Comparison of ENCODE assay signal across 8 cellular contexts in the genomic region with DNA sequence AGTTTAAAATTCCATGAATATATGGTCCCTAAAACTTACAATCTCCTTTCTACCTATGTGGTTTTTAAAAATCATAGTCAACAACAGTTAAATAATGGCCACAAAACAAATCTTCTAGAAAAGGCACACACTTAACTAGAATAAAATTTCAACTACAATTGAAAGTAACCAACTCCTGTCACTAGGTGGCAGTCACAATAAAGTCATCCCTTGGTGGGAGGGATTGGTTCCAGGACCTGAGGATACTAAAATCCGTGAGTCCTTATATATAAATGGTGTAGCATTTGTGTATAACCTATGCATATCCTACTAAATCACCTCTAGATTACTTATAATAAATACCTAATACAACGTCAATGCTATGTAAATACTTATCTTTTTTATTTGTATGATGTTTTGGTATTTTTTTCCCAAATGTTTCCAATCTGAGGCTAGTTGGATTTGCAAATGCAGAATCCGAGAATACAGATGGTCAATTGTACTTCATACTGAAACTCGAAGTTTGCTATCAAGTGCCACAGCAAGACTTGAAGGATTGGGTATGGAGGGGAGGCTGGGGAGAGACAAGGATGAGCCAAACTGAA.
DNase-seq lines count a peak whose midpoint lies in the region; ATAC-seq and TF ChIP-seq lines count a peak whose summit lies in the region.

No MANE protein-coding gene starts in this region.

- POLR2A ChIA-PET in activated CD4-positive, alpha-beta T cell treated with anti-CD3 and anti-CD28 coated beads, Interleukin-2, amount 10 ng/mL, durations not matched to agents 7 days and 5 days (lab: Charles Lee): no interaction called here
- POLR2A ChIA-PET in activated CD4-positive, alpha-beta T cell treated with anti-CD3 and anti-CD28 coated beads for 36 hours (lab: Charles Lee): no interaction called here

- H3K27ac Mint-ChIP-seq in activated CD4-positive, alpha-beta T cell treated with anti-CD3 and anti-CD28 coated beads, Interleukin-2, amount 10 ng/mL, durations not matched to agents 7 days and 5 days: no peak overlapping the region
- no peak overlapping the region for H3K27ac Mint-ChIP-seq in activated CD4-positive, alpha-beta T cell treated with anti-CD3 and anti-CD28 coated beads for 36 hours
- no peak overlapping the region for H3K27ac Mint-ChIP-seq in effector memory CD8-positive, alpha-beta T cell

- H3K4me1 ChIP-seq in adipocyte (ENCODE audit: control insufficient read depth, insufficient read depth, low read length) (peaks cover 11% of the 10 kb centered on the region), suprapubic skin (peaks cover 16% of the 10 kb centered on the region)

- H3K9me3 ChIP-seq in adipocyte (ENCODE audit: control insufficient read depth, low read length) (no peaks in the 10 kb centered on the region), suprapubic skin (no peaks in the 10 kb centered on the region)

- H3K36me3 ChIP-seq in adipocyte (ENCODE audit: control insufficient read depth, insufficient read depth, low read length, severe bottlenecking) (no peaks in the 10 kb centered on the region), suprapubic skin (no peaks in the 10 kb centered on the region)

- no peaks in the 10 kb centered on the region for H3K36me3 Mint-ChIP-seq in activated CD4-positive, alpha-beta T cell treated with anti-CD3 and anti-CD28 coated beads, Interleukin-2, amount 10 ng/mL, durations not matched to agents 7 days and 5 days (ENCODE audit: low read depth)
- H3K36me3 Mint-ChIP-seq in activated CD4-positive, alpha-beta T cell treated with anti-CD3 and anti-CD28 coated beads for 36 hours (ENCODE audit: low read depth): no peaks in the 10 kb centered on the region
- no peaks in the 10 kb centered on the region for H3K36me3 Mint-ChIP-seq in effector memory CD8-positive, alpha-beta T cell (ENCODE audit: insufficient read depth)

- no peak overlapping the region for H3K4me3 Mint-ChIP-seq in activated CD4-positive, alpha-beta T cell treated with anti-CD3 and anti-CD28 coated beads, Interleukin-2, amount 10 ng/mL, durations not matched to agents 7 days and 5 days
- no peak overlapping the region for H3K4me3 Mint-ChIP-seq in activated CD4-positive, alpha-beta T cell treated with anti-CD3 and anti-CD28 coated beads for 36 hours
- no peak overlapping the region for H3K4me3 Mint-ChIP-seq in effector memory CD8-positive, alpha-beta T cell

- intact Hi-C loops in activated CD4-positive, alpha-beta T cell treated with anti-CD3 and anti-CD28 coated beads for 36 hours (cut with DNase I, micrococcal nuclease): loop anchor here (1.0 to 5.0 kb wide), 3 partner anchors 65 to 110 kb away; no protein-coding TSS in a partner anchor
- intact Hi-C loops in left ventricle myocardium superior (cut with micrococcal nuclease): loop anchor here (5.0 kb wide), 1 partner anchor 110 kb away; no protein-coding TSS in a partner anchor

- WGBS in suprapubic skin: 17% methylated on average over 4 of the region's 4 CpGs

- no peaks in the 10 kb centered on the region for H3K4me1 Mint-ChIP-seq in activated CD4-positive, alpha-beta T cell treated with anti-CD3 and anti-CD28 coated beads, Interleukin-2, amount 10 ng/mL, durations not matched to agents 7 days and 5 days
- no peaks in the 10 kb centered on the region for H3K4me1 Mint-ChIP-seq in activated CD4-positive, alpha-beta T cell treated with anti-CD3 and anti-CD28 coated beads for 36 hours
- peaks cover 0 to 5% of the 10 kb centered on the region in 2 donors for H3K4me1 Mint-ChIP-seq in effector memory CD8-positive, alpha-beta T cell (ENCODE audit: low read depth in 2 of 2)

- CTCF ChIA-PET in activated CD4-positive, alpha-beta T cell treated with anti-CD3 and anti-CD28 coated beads, Interleukin-2, amount 10 ng/mL, durations not matched to agents 7 days and 5 days (lab: Charles Lee): no interaction called here
- CTCF ChIA-PET in activated CD4-positive, alpha-beta T cell treated with anti-CD3 and anti-CD28 coated beads for 36 hours (lab: Charles Lee): interaction anchor here (1.0 to 1.4 kb wide), 5 partner anchors 8 to 115 kb away, joined by 3 to 6 read pairs (median 4); no protein-coding TSS in a partner anchor

- TF ChIP-seq POLR2A in suprapubic skin (IDR thresholded peaks at IDR 0.05): no peak

- no peak for TF ChIP-seq EP300 in suprapubic skin (IDR thresholded peaks at IDR 0.05)

- H3K27me3 ChIP-seq in adipocyte (replicated peaks; ENCODE audit: control insufficient read depth, insufficient read depth, low read length) (no peaks in the 10 kb centered on the region), suprapubic skin (no peaks in the 10 kb centered on the region)

- ATAC-seq in activated CD4-positive, alpha-beta T cell treated with anti-CD3 and anti-CD28 coated beads for 36 hours: no peak
- ATAC-seq in left ventricle myocardium superior: peak; percentile 76
- ATAC-seq in effector memory CD8-positive, alpha-beta T cell (replicated peaks): no peak
- no peak for ATAC-seq in HG03571 (IDR thresholded peaks at IDR 0.05; ENCODE audit: unreplicated experiment)

- H3K27me3 Mint-ChIP-seq in activated CD4-positive, alpha-beta T cell treated with anti-CD3 and anti-CD28 coated beads, Interleukin-2, amount 10 ng/mL, durations not matched to agents 7 days and 5 days: no peaks in the 10 kb centered on the region
- H3K27me3 Mint-ChIP-seq in activated CD4-positive, alpha-beta T cell treated with anti-CD3 and anti-CD28 coated beads for 36 hours: no peaks in the 10 kb centered on the region
- H3K27me3 Mint-ChIP-seq in effector memory CD8-positive, alpha-beta T cell: peaks cover 0 to 9% of the 10 kb centered on the region in 2 donors

- H3K27ac ChIP-seq in suprapubic skin: peak overlapping the region; percentile 51

- H3K9ac ChIP-seq in adipocyte (ENCODE audit: low read length): peak overlapping the region; percentile 65

- H3K4me3 ChIP-seq in adipocyte (ENCODE audit: low read length): no peak overlapping the region
- H3K4me3 ChIP-seq in suprapubic skin: no peak overlapping the region

- peak; percentile 13 for DNase-seq in activated CD4-positive, alpha-beta T cell treated with anti-CD3 and anti-CD28 coated beads, Interleukin-2, amount 10 ng/mL, durations not matched to agents 7 days and 5 days
- DNase-seq in activated CD4-positive, alpha-beta T cell treated with anti-CD3 and anti-CD28 coated beads for 36 hours: no peak
- peak; percentile 34 for DNase-seq in NCI-H2029 (lab: John Stamatoyannopoulos, UW)
- peak; percentile 87 for DNase-seq in adipocyte (ENCODE audit: low read depth)
- no peak for DNase-seq in left ventricle myocardium superior
- no peak for DNase-seq in suprapubic skin (ENCODE audit: low spot score in 2 of 2)
- DNase-seq in effector memory CD8-positive, alpha-beta T cell: no peak

- H3K9me3 Mint-ChIP-seq in activated CD4-positive, alpha-beta T cell treated with anti-CD3 and anti-CD28 coated beads, Interleukin-2, amount 10 ng/mL, durations not matched to agents 7 days and 5 days: no peaks in the 10 kb centered on the region
- no peaks in the 10 kb centered on the region for H3K9me3 Mint-ChIP-seq in activated CD4-positive, alpha-beta T cell treated with anti-CD3 and anti-CD28 coated beads for 36 hours (ENCODE audit: low read depth)
- no peaks in the 10 kb centered on the region for H3K9me3 Mint-ChIP-seq in effector memory CD8-positive, alpha-beta T cell

- peak; percentile 49 to 60 for TF ChIP-seq CTCF in suprapubic skin (IDR thresholded peaks at IDR 0.05)

Comparison
In these comparisons a context has a peak if more than half of its experiments do, and no peak if none do; other contexts are left out.
1. DNase-seq: peak in activated CD4-positive, alpha-beta T cell treated with anti-CD3 and anti-CD28 coated beads, Interleukin-2, amount 10 ng/mL, durations not matched to agents 7 days and 5 days (single experiment), NCI-H2029 (single experiment) and adipocyte (single experiment); none in activated CD4-positive, alpha-beta T cell treated with anti-CD3 and anti-CD28 coated beads for 36 hours (single experiment), left ventricle myocardium superior (single experiment), suprapubic skin (0 of 2) and effector memory CD8-positive, alpha-beta T cell (0 of 3).